37 cellular contexts compared by ENCODE assay signal in the genomic region with DNA sequence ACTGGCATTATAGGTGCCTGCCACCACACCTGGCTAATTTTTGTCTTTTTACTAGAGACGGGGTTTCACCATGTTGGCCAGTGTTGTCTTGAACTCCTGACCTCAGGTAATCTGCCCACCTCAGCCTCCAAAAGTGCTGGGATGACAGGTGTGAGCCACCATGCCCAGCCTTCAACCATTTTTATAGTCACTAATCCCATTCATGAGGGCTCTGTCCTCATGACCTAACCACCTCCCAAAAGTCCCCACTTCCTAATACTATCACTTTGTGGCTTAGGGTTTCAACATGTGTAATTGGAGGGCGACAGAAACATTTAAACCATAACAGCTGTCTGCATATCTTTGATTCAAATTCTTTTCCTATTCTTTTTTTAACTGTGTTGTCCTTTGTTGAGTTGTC.
"Had no signal": no experiment of that assay in that cellular context is flagged by ENCODE, and none has a peak within 500 bp of the region (broad histone marks: within the 10 kb centered on the region; RNA-seq: fewer than 3 reads in every experiment).

No MANE protein-coding gene starts in this region.

- H3K9me3 Mint-ChIP-seq: activated CD4-positive, alpha-beta memory T cell treated with anti-CD3 and anti-CD28 coated beads, Interleukin-2, amount 10 ng/mL, durations not matched to agents 7 days and 5 days; activated CD4-positive, alpha-beta T cell treated with anti-CD3 and anti-CD28 coated beads, Interleukin-2, amount 10 ng/mL, durations not matched to agents 7 days and 5 days; activated naive CD4-positive, alpha-beta T cell treated with anti-CD3 and anti-CD28 coated beads for 36 hours; activated naive CD4-positive, alpha-beta T cell treated with anti-CD3 and anti-CD28 coated beads, Interleukin-2, amount 50 U/mL, for 72 hours; activated naive CD8-positive, alpha-beta T cell treated with anti-CD3 and anti-CD28 coated beads for 36 hours; activated T-cell treated with anti-CD3 and anti-CD28 coated beads, Interleukin-2, amount 50 U/mL, for 72 hours; activated T-helper 1 cell treated with anti-CD3 and anti-CD28 coated beads, Interleukin-12 subunit alpha, Interleukin-12 subunit beta, Interleukin-2, Interleukin-4 antibody, amounts not matched to agents 30 ng/mL and 10 ng/mL and 1 ng/mL, durations not matched to agents 14 hours and 24 hours and 36 hours; activated T-helper 17 cell treated with anti-CD3 and anti-CD28 coated beads, Interleukin-2, amount 50 U/mL, for 72 hours; T-helper 1 cell treated with Interleukin-12 subunit alpha and Interleukin-12 subunit beta and Interleukin-4 antibody, amounts not matched to agents 30 μg/mL and 1 μg/mL, for 36 hours; T-helper 2 cell treated with Interferon-gamma antibody and Interleukin-4, amounts not matched to agents 5 μg/mL and 100 μg/mL, for 36 hours; WTC11 had no signal

- H3K4me1 Mint-ChIP-seq: activated CD4-positive, alpha-beta memory T cell treated with anti-CD3 and anti-CD28 coated beads, Interleukin-2, amount 10 ng/mL, durations not matched to agents 7 days and 5 days; activated CD4-positive, alpha-beta T cell treated with anti-CD3 and anti-CD28 coated beads, Interleukin-2, amount 10 ng/mL, durations not matched to agents 7 days and 5 days; activated naive CD8-positive, alpha-beta T cell treated with anti-CD3 and anti-CD28 coated beads for 36 hours; activated T-helper 17 cell treated with anti-CD3 and anti-CD28 coated beads, Interleukin-2, amount 50 U/mL, for 72 hours had no signal

- H3K36me3 ChIP-seq: adrenal gland, brain microvascular endothelial cell, breast epithelium, WERI-Rb-1 had no signal

- H3K27ac Mint-ChIP-seq: activated CD4-positive, alpha-beta memory T cell treated with anti-CD3 and anti-CD28 coated beads, Interleukin-2, amount 10 ng/mL, durations not matched to agents 7 days and 5 days; activated CD4-positive, alpha-beta T cell treated with anti-CD3 and anti-CD28 coated beads for 36 hours; activated CD4-positive, alpha-beta T cell treated with anti-CD3 and anti-CD28 coated beads, Interleukin-2, amount 10 ng/mL, durations not matched to agents 7 days and 5 days; activated CD8-positive, alpha-beta T cell treated with anti-CD3 and anti-CD28 coated beads, Interleukin-2, amount 10 ng/mL, durations not matched to agents 7 days and 5 days; activated naive CD4-positive, alpha-beta T cell treated with anti-CD3 and anti-CD28 coated beads for 36 hours; activated naive CD4-positive, alpha-beta T cell treated with anti-CD3 and anti-CD28 coated beads, Interleukin-2, amount 50 U/mL, for 72 hours; activated naive CD8-positive, alpha-beta T cell treated with anti-CD3 and anti-CD28 coated beads for 36 hours; activated T-cell treated with anti-CD3 and anti-CD28 coated beads, Interleukin-2, amount 50 U/mL, for 72 hours; activated T-helper 1 cell treated with anti-CD3 and anti-CD28 coated beads, Interleukin-12 subunit alpha, Interleukin-12 subunit beta, Interleukin-2, Interleukin-4 antibody, amounts not matched to agents 30 ng/mL and 10 ng/mL and 1 ng/mL, durations not matched to agents 14 hours and 24 hours and 36 hours; activated T-helper 17 cell treated with anti-CD3 and anti-CD28 coated beads, Interleukin-2, amount 50 U/mL, for 72 hours; T-helper 1 cell treated with Interleukin-12 subunit alpha and Interleukin-12 subunit beta and Interleukin-4 antibody, amounts not matched to agents 30 μg/mL and 1 μg/mL, for 36 hours; T-helper 2 cell treated with Interferon-gamma antibody and Interleukin-4, amounts not matched to agents 5 μg/mL and 100 μg/mL, for 36 hours; WTC11 had no signal

- H3K4me1 ChIP-seq: adrenal gland, body of pancreas, breast epithelium had no signal

- H3K27ac ChIP-seq: adrenal gland, body of pancreas, brain microvascular endothelial cell, breast epithelium, WERI-Rb-1 had no signal

- H3K4me3 ChIP-seq: body of pancreas, breast epithelium had no signal

- H3K27me3 ChIP-seq: adrenal gland, body of pancreas, brain microvascular endothelial cell, breast epithelium had no signal

- ATAC-seq: activated CD4-positive, alpha-beta T cell treated with anti-CD3 and anti-CD28 coated beads for 36 hours; activated CD8-positive, alpha-beta T cell treated with anti-CD3 and anti-CD28 coated beads, Interleukin-2, amount 10 ng/mL, durations not matched to agents 7 days and 5 days; activated T-cell treated with anti-CD3 and anti-CD28 coated beads, Interleukin-2, amount 50 U/mL, for 4 hours; body of pancreas; WTC11 had no signal

- FAIRE-seq: astrocyte had no signal

- H3K4me3 Mint-ChIP-seq: activated CD4-positive, alpha-beta memory T cell treated with anti-CD3 and anti-CD28 coated beads, Interleukin-2, amount 10 ng/mL, durations not matched to agents 7 days and 5 days; activated CD4-positive, alpha-beta T cell treated with anti-CD3 and anti-CD28 coated beads for 36 hours; activated CD4-positive, alpha-beta T cell treated with anti-CD3 and anti-CD28 coated beads, Interleukin-2, amount 10 ng/mL, durations not matched to agents 7 days and 5 days; activated CD8-positive, alpha-beta T cell treated with anti-CD3 and anti-CD28 coated beads, Interleukin-2, amount 10 ng/mL, durations not matched to agents 7 days and 5 days; activated naive CD4-positive, alpha-beta T cell treated with anti-CD3 and anti-CD28 coated beads for 36 hours; activated naive CD8-positive, alpha-beta T cell treated with anti-CD3 and anti-CD28 coated beads for 36 hours; activated T-cell treated with anti-CD3 and anti-CD28 coated beads, Interleukin-2, amount 50 U/mL, for 4 hours; activated T-cell treated with anti-CD3 and anti-CD28 coated beads, Interleukin-2, amount 50 U/mL, for 72 hours; activated T-helper 1 cell treated with anti-CD3 and anti-CD28 coated beads, Interleukin-12 subunit alpha, Interleukin-12 subunit beta, Interleukin-2, Interleukin-4 antibody, amounts not matched to agents 30 ng/mL and 10 ng/mL and 1 ng/mL, durations not matched to agents 14 hours and 24 hours and 36 hours; activated T-helper 17 cell treated with anti-CD3 and anti-CD28 coated beads, Interleukin-2, amount 50 U/mL, for 72 hours; T-helper 1 cell treated with Interleukin-12 subunit alpha and Interleukin-12 subunit beta and Interleukin-4 antibody, amounts not matched to agents 30 μg/mL and 1 μg/mL, for 36 hours; T-helper 2 cell treated with Interferon-gamma antibody and Interleukin-4, amounts not matched to agents 5 μg/mL and 100 μg/mL, for 36 hours; WTC11 had no signal

- H3K9me3 ChIP-seq: adrenal gland, body of pancreas, breast epithelium had no signal

- H3K27me3 Mint-ChIP-seq: activated CD4-positive, alpha-beta memory T cell treated with anti-CD3 and anti-CD28 coated beads, Interleukin-2, amount 10 ng/mL, durations not matched to agents 7 days and 5 days; activated CD4-positive, alpha-beta T cell treated with anti-CD3 and anti-CD28 coated beads for 36 hours; activated naive CD8-positive, alpha-beta T cell treated with anti-CD3 and anti-CD28 coated beads for 36 hours; activated T-helper 17 cell treated with anti-CD3 and anti-CD28 coated beads, Interleukin-2, amount 50 U/mL, for 72 hours had no signal

- DNase-seq: activated CD4-positive, alpha-beta memory T cell treated with anti-CD3 and anti-CD28 coated beads, Interleukin-2, amount 10 ng/mL, durations not matched to agents 7 days and 5 days; activated CD4-positive, alpha-beta T cell treated with anti-CD3 and anti-CD28 coated beads for 1 hour; activated CD4-positive, alpha-beta T cell treated with anti-CD3 and anti-CD28 coated beads for 36 hours; activated CD4-positive, alpha-beta T cell treated with anti-CD3 and anti-CD28 coated beads for 48 hours; activated CD4-positive, alpha-beta T cell treated with anti-CD3 and anti-CD28 coated beads, Interleukin-2, amount 10 ng/mL, durations not matched to agents 7 days and 5 days; activated CD4-positive, alpha-beta T cell treated with anti-CD3 and anti-CD28 coated beads, Interleukin-2, amount 50 U/mL, for 48 hours; activated CD4-positive, CD25-positive, alpha-beta regulatory T cell; activated CD8-positive, alpha-beta memory T cell treated with anti-CD3 and anti-CD28 coated beads, Interleukin-2, amount 50 U/mL, for 4 hours; activated CD8-positive, alpha-beta T cell treated with anti-CD3 and anti-CD28 coated beads, Interleukin-2, amount 10 ng/mL, durations not matched to agents 7 days and 5 days; activated effector memory CD4-positive, alpha-beta T cell treated with anti-CD3 and anti-CD28 coated beads, Interleukin-2, amount 50 U/mL, for 16 hours; activated gamma-delta T cell treated with Interleukin-2 at 50 U/mL for 16 hours; activated naive CD4-positive, alpha-beta T cell; activated naive CD4-positive, alpha-beta T cell treated with anti-CD3 and anti-CD28 coated beads for 36 hours; activated naive CD4-positive, alpha-beta T cell treated with anti-CD3 and anti-CD28 coated beads, Interleukin-2, amount 50 U/mL, for 16 hours; activated naive CD8-positive, alpha-beta T cell treated with anti-CD3 and anti-CD28 coated beads for 36 hours; activated T-cell treated with anti-CD3 and anti-CD28 coated beads for 4 hours; activated T-cell treated with anti-CD3 and anti-CD28 coated beads, Interleukin-2, amount 50 U/mL, for 1 hour; activated T-cell treated with anti-CD3 and anti-CD28 coated beads, Interleukin-2, amount 50 U/mL, for 4 hours; activated T-cell treated with anti-CD3 and anti-CD28 coated beads, Interleukin-2, amount 50 U/mL, for 72 hours; adrenal gland; amniotic stem cell; aorta; body of pancreas; brain microvascular endothelial cell; central memory CD4-positive, alpha-beta T cell; T-helper 1 cell; T-helper 2 cell; T-helper 9 cell; WERI-Rb-1 had no signal
